ENCODE assay signal across 9 cellular contexts in the genomic region with DNA sequence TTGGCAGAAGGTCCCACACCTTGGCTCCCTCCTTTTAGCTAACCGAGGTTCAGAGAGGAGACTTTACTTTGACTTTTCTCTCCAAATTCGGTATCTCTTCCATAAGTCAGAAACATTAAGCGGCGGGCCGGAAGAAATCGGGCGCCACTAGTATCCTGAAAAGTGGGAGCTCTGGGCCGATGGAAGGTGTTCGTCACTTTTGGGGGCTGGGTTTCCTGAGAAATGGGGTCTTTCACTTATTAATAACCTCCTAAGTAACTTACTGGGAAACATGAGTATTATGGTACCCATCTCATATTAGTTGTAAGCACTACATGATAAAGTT. TPM values are rescaled to one million over a fixed set of nuclear protein-coding genes. Genes with fewer than 3 reads are reported as not detected.
DNase-seq lines count a peak whose midpoint lies in the region; ATAC-seq, FAIRE-seq and TF ChIP-seq lines count a peak whose summit lies in the region.
"Had no signal": no experiment of that assay in that cellular context is flagged by ENCODE, and none has a peak within 500 bp of the region (broad histone marks: within the 10 kb centered on the region; RNA-seq: fewer than 3 reads in every experiment).

No MANE protein-coding gene starts in this region.

- peaks cover 27 to 34% of the 10 kb centered on the region in 2 experiments for H3K4me1 Mint-ChIP-seq in H9
- peaks cover 29% of the 10 kb centered on the region for H3K4me1 Mint-ChIP-seq in T-helper 17 cell
- H3K4me1 Mint-ChIP-seq in glutamatergic neuron (ENCODE audit: low read depth, unreplicated experiment) = peaks cover 2% of the 10 kb centered on the region

- H3K27me3 ChIP-seq in H9 (ENCODE audit: insufficient read depth, low read length) (no peaks in the 10 kb centered on the region), small intestine (ENCODE audit: control insufficient read depth in 2 of 2, insufficient read depth in 2 of 2, low read length in 2 of 2) (peaks cover 0 to 2% of the 10 kb centered on the region in 2 donors)

- H3K56ac ChIP-seq in H9 (ENCODE audit: insufficient read length, low read depth, low read length) = peak overlapping the region; percentile 40

- no peak overlapping the region for H2BK12ac ChIP-seq in H9 (ENCODE audit: insufficient read length, low read depth, low read length)

- H3K4me2 ChIP-seq in H9 (ENCODE audit: insufficient read depth, insufficient read length, low read length) = peak overlapping the region; percentile 89

- H2AFZ ChIP-seq in H9 (ENCODE audit: low read length) = no peak overlapping the region

- TF ChIP-seq CTCF in H9 (conservative IDR thresholded peaks at IDR 0.05) (no peak), glutamatergic neuron (IDR thresholded peaks at IDR 0.05; ENCODE audit: partially characterized antibody, unreplicated experiment) (no peak)

- peak overlapping the region; percentile 96; the same call in 1 of the 2 replicates for H3K14ac ChIP-seq in H9 (ENCODE audit: insufficient read depth, low read length)

- H3K9ac ChIP-seq in H9 (ENCODE audit: extremely low read depth, insufficient read length, low read length) = peak overlapping the region; percentile 89

- WGBS in H9 (ENCODE audit: extremely low coverage, insufficient read length, low lambda C conversion rate) = no CpG with 5 or more reads among the region's 9 CpGs
- 1 to 3% (median 3%) methylated on average over 9 of the region's 9 CpGs for WGBS in small intestine, 3 donors

- H3K27ac ChIP-seq in H9 (ENCODE audit: insufficient read length, low read depth, low read length) (no peak overlapping the region), small intestine (ENCODE audit: low read depth in 1 of 2, low read length in 1 of 2) (peak overlapping the region; percentile 92 to 98)

- no peak overlapping the region for H3T11ph ChIP-seq in H9 (ENCODE audit: low read length)

- H2BK15ac ChIP-seq in H9 (ENCODE audit: low read depth, low read length) = no peak overlapping the region

- no peak for DNase-seq in H9
- DNase-seq in T-helper 17 cell = no peak
- no peak for DNase-seq in glutamatergic neuron
- no peak for DNase-seq in small intestine
- no peak for DNase-seq in cerebellar nuclear complex (lab: John Stamatoyannopoulos, UW)
- DNase-seq in SK-N-DZ (ENCODE audit: low spot score) = no peak
- no peak for DNase-seq in activated CD4-positive, alpha-beta T cell treated with anti-CD3 and anti-CD28 coated beads for 4 hours

- H3K9me3 ChIP-seq in H9 (ENCODE audit: control insufficient read depth, low read depth, low read length) = no peaks in the 10 kb centered on the region
- H3K9me3 ChIP-seq in T-helper 17 cell (ENCODE audit: control insufficient read depth, low read length, poor library complexity, severe bottlenecking) = no peaks in the 10 kb centered on the region
- no peaks in the 10 kb centered on the region for H3K9me3 ChIP-seq in small intestine (ENCODE audit: control insufficient read depth, low read depth)

- H3K4me1 ChIP-seq in H9 (ENCODE audit: insufficient read depth, low read length) (peaks cover 5% of the 10 kb centered on the region; the same call in 1 of the 2 replicates), small intestine (ENCODE audit: control insufficient read depth in 2 of 2, insufficient read depth in 1 of 2, low read depth in 1 of 2, low read length in 1 of 2) (peaks cover 0 to 6% of the 10 kb centered on the region in 2 donors)

- FAIRE-seq in small intestine (lab: Jason Lieb, UNC) = no peak
- FAIRE-seq: islet of Langerhans had no signal

- H3K79me2 ChIP-seq in H9 (ENCODE audit: insufficient read depth, low read length) = no peaks in the 10 kb centered on the region

- H3K36me3 Mint-ChIP-seq in H9 (ENCODE audit: insufficient read depth in 1 of 3, low read depth in 3 of 3) (peaks cover 0 to 5% (median 5%) of the 10 kb centered on the region in 3 experiments; a peak in 3 of 7 replicates), T-helper 17 cell (ENCODE audit: low read depth) (peaks cover 5% of the 10 kb centered on the region), glutamatergic neuron (ENCODE audit: unreplicated experiment) (no peaks in the 10 kb centered on the region)

- H3K9me3 Mint-ChIP-seq in H9 (no peaks in the 10 kb centered on the region), glutamatergic neuron (ENCODE audit: unreplicated experiment) (peaks cover 6% of the 10 kb centered on the region)

- no peaks in the 10 kb centered on the region for H3K36me3 ChIP-seq in small intestine (ENCODE audit: control insufficient read depth in 2 of 2, insufficient read depth in 2 of 2, low read length in 2 of 2)

- H3K23ac ChIP-seq in H9 (ENCODE audit: insufficient read length, low read depth, low read length) = no peak overlapping the region

- ATAC-seq in T-helper 17 cell = no peak
- no peak for ATAC-seq in GM18498 (IDR thresholded peaks at IDR 0.05; ENCODE audit: unreplicated experiment)

- peak overlapping the region; percentile 95 for H3K18ac ChIP-seq in H9 (ENCODE audit: insufficient read length, low read depth, low read length)

- H4K20me1 ChIP-seq in H9 (ENCODE audit: control insufficient read depth, insufficient read depth, insufficient read length) = no peaks in the 10 kb centered on the region

- peaks cover 5% of the 10 kb centered on the region for H3K27me3 Mint-ChIP-seq in H9 (ENCODE audit: low read depth)
- H3K27me3 Mint-ChIP-seq in T-helper 17 cell = no peaks in the 10 kb centered on the region
- peaks cover 10% of the 10 kb centered on the region for H3K27me3 Mint-ChIP-seq in glutamatergic neuron (ENCODE audit: unreplicated experiment)

- H2AK5ac ChIP-seq in H9 (ENCODE audit: insufficient read length, low read length) = no peak overlapping the region

- H3K27ac Mint-ChIP-seq in H9 (peak overlapping the region; percentile 69 to 94 (median 93); a peak in 5 of 7 replicates), T-helper 17 cell (peak overlapping the region; percentile 97), glutamatergic neuron (ENCODE audit: unreplicated experiment) (peak overlapping the region; percentile 28)

- H3K4ac ChIP-seq in H9 (ENCODE audit: low read depth, low read length) = no peak overlapping the region

- peak overlapping the region; percentile 87 to 93 for H3K4me3 Mint-ChIP-seq in H9
- peak overlapping the region; percentile 95 for H3K4me3 Mint-ChIP-seq in T-helper 17 cell
- H3K4me3 Mint-ChIP-seq in glutamatergic neuron (ENCODE audit: unreplicated experiment) = peak overlapping the region; percentile 96

- no peak overlapping the region for H2BK20ac ChIP-seq in H9 (ENCODE audit: low read depth, low read length, poor library complexity, severe bottlenecking)

- no peak overlapping the region for H2BK5ac ChIP-seq in H9 (ENCODE audit: insufficient read length, low read length)

- H4K8ac ChIP-seq in H9 (replicated peaks; ENCODE audit: insufficient read length, low read depth, low read length) = no peak overlapping the region

- H4K5ac ChIP-seq in H9 (ENCODE audit: insufficient read length, low read depth, low read length) = peak overlapping the region; percentile 50

- H3K79me1 ChIP-seq in H9 (ENCODE audit: insufficient read depth, low read depth, low read length, poor library complexity, severe bottlenecking) = no peaks in the 10 kb centered on the region

- H4K91ac ChIP-seq in H9 (ENCODE audit: insufficient read length, low read depth, low read length) = no peak overlapping the region

- peaks cover 7% of the 10 kb centered on the region for H3K23me2 ChIP-seq in H9 (ENCODE audit: insufficient read length, low read depth, low read length, poor library complexity, severe bottlenecking)

- peak overlapping the region; percentile 84 for H3K4me3 ChIP-seq in small intestine (ENCODE audit: low read depth in 1 of 2, low read length in 2 of 2)

- H2BK120ac ChIP-seq in H9 (ENCODE audit: low read depth, low read length, poor library complexity, severe bottlenecking) = no peak overlapping the region

RNA-seq across cellular contexts. Expression of a gene that starts 0.7 kb away (rescaled TPM):
- total RNA-seq in H9 (2021) = 20.1 and 21.2 TPM in 2 replicates
- 10 to 100 TPM; 27.1 to 33.2 TPM for total RNA-seq in T-helper 17 cell
- total RNA-seq in glutamatergic neuron (ENCODE audit: unreplicated experiment) = 14.1 TPM
- polyA plus RNA-seq in small intestine = 1 to 10 TPM; 7.2 to 9.2 (median 7.8) TPM
- polyA plus RNA-seq in SK-N-DZ (2014; cell fraction: cytosol; rRNA removed) = 2.7 and 3.0 TPM in 2 replicates
- polyA plus RNA-seq in SK-N-DZ (2014; cell fraction: nucleus; rRNA removed) = 3.9 and 4.7 TPM in 2 replicates

Comparison
In these comparisons a context has a peak if more than half of its experiments do, and no peak if none do; other contexts are left out.
1. H3K27ac Mint-ChIP-seq: peak in every context shown above with its lines; median percentile 97 in T-helper 17 cell; 93 in H9; 28 in glutamatergic neuron.